Comparison of ENCODE assay signal across 8 cellular contexts in the genomic region with DNA sequence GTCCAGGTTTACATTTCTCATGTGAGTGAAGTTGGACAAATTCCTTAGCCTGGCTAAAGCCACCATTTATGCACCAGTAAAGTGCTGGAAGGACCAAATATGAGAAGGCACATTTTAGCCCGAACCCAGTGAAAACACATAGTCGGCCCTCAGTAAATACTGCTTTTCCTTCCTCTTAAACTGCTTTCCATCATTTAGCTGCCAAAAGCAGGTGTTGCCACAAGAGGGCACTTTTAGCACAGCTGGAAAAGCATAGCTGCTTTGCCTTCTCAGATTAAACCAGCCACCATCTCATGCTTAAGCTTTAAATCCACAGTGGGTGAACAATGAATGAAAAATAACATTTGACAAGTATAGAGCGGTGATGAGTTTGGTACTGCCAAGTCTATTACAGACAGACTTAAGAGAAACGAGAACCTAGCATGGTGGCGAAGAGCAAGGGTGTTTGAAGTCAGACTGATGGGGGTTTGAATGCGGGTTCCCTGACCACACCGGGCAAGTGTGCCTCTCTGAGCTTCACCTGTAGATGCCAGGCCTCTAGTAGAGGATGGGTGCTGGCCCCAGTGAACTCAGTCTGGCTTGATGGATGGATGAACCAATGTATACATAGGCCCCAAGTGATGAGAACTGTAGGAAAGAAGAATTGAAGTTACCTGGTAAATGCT. TPM values are rescaled to one million over a fixed set of nuclear protein-coding genes. Genes with fewer than 3 reads are reported as not detected.
A peak's percentile ranks its signal among the peaks of the same experiment; 100 is the strongest.
DNase-seq lines count a peak whose midpoint lies in the region; ATAC-seq and TF ChIP-seq lines count a peak whose summit lies in the region.

No MANE protein-coding gene starts in this region.

- H3K4me1 ChIP-seq in RWPE2 (ENCODE audit: insufficient read depth, poor library complexity, severe bottlenecking) = peaks cover 3% of the 10 kb centered on the region
- H3K4me1 ChIP-seq in prostate gland (replicated peaks) = no peaks in the 10 kb centered on the region

- intact Hi-C loops in prostate gland (cut with DNase I) = loop anchor here (5.0 kb wide), 2 partner anchors 151 to 229 kb away; no protein-coding TSS in a partner anchor

- H3K36me3 ChIP-seq in RWPE2 (ENCODE audit: low read depth) (peaks cover 15% of the 10 kb centered on the region), prostate gland (no peaks in the 10 kb centered on the region)

- no peak for TF ChIP-seq POLR2A in prostate gland (IDR thresholded peaks at IDR 0.05)

- H3K9me3 ChIP-seq in RWPE2 (ENCODE audit: severe bottlenecking) = no peaks in the 10 kb centered on the region
- H3K9me3 ChIP-seq in prostate gland = no peaks in the 10 kb centered on the region

- H3K4me3 ChIP-seq in RWPE2 (ENCODE audit: severe bottlenecking) = no peak overlapping the region
- H3K4me3 ChIP-seq in prostate gland = no peak overlapping the region

- DNase-seq in COR-L47 (lab: John Stamatoyannopoulos, UW) = peak; percentile 61
- peak; percentile 95 to 96 for DNase-seq in Kasumi-1 (lab: John Stamatoyannopoulos, UW)
- DNase-seq in RWPE2 (ENCODE audit: low spot score) = no peak
- peak; percentile 37 for DNase-seq in activated effector memory CD4-positive, alpha-beta T cell treated with Interleukin-2 at 50 U/mL for 16 hours
- DNase-seq in germinal center (ENCODE audit: low spot score) = peak; percentile 60
- peak; percentile 53 for DNase-seq in prostate gland (ENCODE audit: low spot score)

- no peak overlapping the region for H3K27ac ChIP-seq in RWPE2 (ENCODE audit: poor library complexity, severe bottlenecking)
- no peak overlapping the region for H3K27ac ChIP-seq in prostate gland

- peak; percentile 92 for TF ChIP-seq CTCF in RWPE2 (IDR thresholded peaks at IDR 0.05; ENCODE audit: poor library complexity, severe bottlenecking)
- TF ChIP-seq CTCF in prostate gland (IDR thresholded peaks at IDR 0.05) = peak; percentile 32 to 74 (median 67)

- H3K27me3 ChIP-seq in RWPE2 (ENCODE audit: insufficient read depth, poor library complexity, severe bottlenecking) (no peaks in the 10 kb centered on the region), prostate gland (replicated peaks; ENCODE audit: insufficient read depth) (no peaks in the 10 kb centered on the region)

- WGBS in prostate gland = 73% methylated on average over 7 of the region's 7 CpGs

- ATAC-seq in GM21367 (IDR thresholded peaks at IDR 0.05; ENCODE audit: unreplicated experiment) = peak; percentile 83
- peak; percentile 59 for ATAC-seq in RWPE2 (ENCODE audit: low read depth)
- ATAC-seq in GM21528 (IDR thresholded peaks at IDR 0.05; ENCODE audit: low FRiP score, unreplicated experiment) = no peak

RNA-seq across cellular contexts. Expression of a gene that starts 57.8 kb away (rescaled TPM):
- total RNA-seq in prostate gland = 10 to 100 TPM; 13.0 to 13.2 TPM
